Comparison of ENCODE assay signal across 36 cellular contexts in genomic region chr17:6780001-6780400, GRCh38. TPM values are rescaled to one million over a fixed set of nuclear protein-coding genes. Genes with fewer than 3 reads are reported as not detected.
"Had no signal": no experiment of that assay in that cellular context is flagged by ENCODE, and none has a peak within 500 bp of the region (broad histone marks: within the 10 kb centered on the region; RNA-seq: fewer than 3 reads in every experiment).

No MANE protein-coding gene starts in this region.

- H3K4me3 ChIP-seq: adrenal gland, ascending aorta, breast epithelium, coronary artery, dorsolateral prefrontal cortex, gastrocnemius medialis had no signal

- H3K27ac ChIP-seq: adrenal gland, ascending aorta, breast epithelium, coronary artery, dorsolateral prefrontal cortex, foreskin keratinocyte, gastrocnemius medialis, WERI-Rb-1 had no signal

- H3K4me1 ChIP-seq: adrenal gland, ascending aorta, breast epithelium, foreskin keratinocyte, gastrocnemius medialis had no signal

- H3K9me3 Mint-ChIP-seq: dendritic cell treated with granulocyte-macrophage colony-stimulating factor and Interleukin-4, amounts not matched to agents 40 ng/mL and 50 ng/mL, for 4 days had no signal

- H3K27me3 Mint-ChIP-seq: T-helper 17 cell had no signal

- H3K36me3 ChIP-seq: adrenal gland, ascending aorta, breast epithelium, gastrocnemius medialis, WERI-Rb-1 had no signal

- ATAC-seq: activated CD4-positive, CD25-positive, alpha-beta regulatory T cell treated with anti-CD3 and anti-CD28 coated beads, Interleukin-2, amount 50 U/mL, for 24 hours; activated T-cell treated with anti-CD3 and anti-CD28 coated beads, Interleukin-2, amount 50 U/mL, for 4 hours; activated T-helper 17 cell treated with anti-CD3 and anti-CD28 coated beads, Interleukin-2, amount 50 U/mL, for 72 hours; esophagus mucosa; gastrocnemius medialis; T-helper 17 cell had no signal

- H3K27me3 ChIP-seq: adrenal gland, ascending aorta had no signal

- H3K4me1 Mint-ChIP-seq: activated B cell treated with CpG ODN at 0.5 μM for 24 hours; activated T-helper 17 cell treated with anti-CD3 and anti-CD28 coated beads, Interleukin-2, amount 50 U/mL, for 72 hours; brain; endodermal cell; T-helper 17 cell had no signal

- DNase-seq: activated B cell treated with CpG ODN at 0.5 μM for 24 hours; activated CD4-positive, alpha-beta T cell treated with anti-CD3 and anti-CD28 coated beads for 48 hours; activated CD4-positive, alpha-beta T cell treated with anti-CD3 and anti-CD28 coated beads, Interleukin-2, amount 50 U/mL, for 1 hour; activated CD4-positive, alpha-beta T cell treated with anti-CD3 and anti-CD28 coated beads, Interleukin-2, amount 50 U/mL, for 48 hours; activated CD8-positive, alpha-beta memory T cell treated with anti-CD3 and anti-CD28 coated beads for 24 hours; activated CD8-positive, alpha-beta T cell treated with anti-CD3 and anti-CD28 coated beads for 36 hours; activated effector memory CD4-positive, alpha-beta T cell treated with Interleukin-2 at 50 U/mL for 16 hours; activated gamma-delta T cell treated with Interleukin-2 at 50 U/mL for 16 hours; activated naive CD4-positive, alpha-beta T cell treated with Interleukin-2 at 50 U/mL for 16 hours; activated naive CD8-positive, alpha-beta T cell treated with anti-CD3 and anti-CD28 coated beads for 36 hours; activated naive CD8-positive, alpha-beta T cell treated with anti-CD3 and anti-CD28 coated beads, Interleukin-2, amount 50 U/mL, for 24 hours; activated T-cell treated with anti-CD3 and anti-CD28 coated beads, Interleukin-2, amount 50 U/mL, for 4 hours; adrenal gland; dorsolateral prefrontal cortex; effector memory CD4-positive, alpha-beta T cell; endodermal cell; gastrocnemius medialis; T-helper 1 cell; T-helper 17 cell; T1000; WERI-Rb-1 had no signal

- H3K4me3 Mint-ChIP-seq: activated B cell treated with CpG ODN at 0.5 μM for 24 hours; activated CD8-positive, alpha-beta T cell treated with anti-CD3 and anti-CD28 coated beads for 36 hours; activated naive CD4-positive, alpha-beta T cell treated with anti-CD3 and anti-CD28 coated beads, Interleukin-2, amount 50 U/mL, for 24 hours; activated naive CD8-positive, alpha-beta T cell treated with anti-CD3 and anti-CD28 coated beads for 36 hours; activated naive CD8-positive, alpha-beta T cell treated with anti-CD3 and anti-CD28 coated beads, Interleukin-2, amount 50 U/mL, for 24 hours; activated T-cell treated with anti-CD3 and anti-CD28 coated beads, Interleukin-2, amount 50 U/mL, for 4 hours; activated T-helper 17 cell treated with anti-CD3 and anti-CD28 coated beads, Interleukin-2, amount 50 U/mL, for 72 hours; brain; central memory CD8-positive, alpha-beta T cell; dendritic cell treated with granulocyte-macrophage colony-stimulating factor and Interleukin-4, amounts not matched to agents 40 ng/mL and 50 ng/mL, for 4 days; endodermal cell; T-helper 17 cell; T-helper 2 cell treated with Interferon-gamma antibody and Interleukin-4, amounts not matched to agents 5 μg/mL and 100 μg/mL, for 36 hours had no signal

- H3K27ac Mint-ChIP-seq: activated B cell treated with CpG ODN at 0.5 μM for 24 hours; activated CD8-positive, alpha-beta T cell treated with anti-CD3 and anti-CD28 coated beads for 36 hours; activated naive CD8-positive, alpha-beta T cell treated with anti-CD3 and anti-CD28 coated beads for 36 hours; activated naive CD8-positive, alpha-beta T cell treated with anti-CD3 and anti-CD28 coated beads, Interleukin-2, amount 50 U/mL, for 24 hours; activated T-helper 17 cell treated with anti-CD3 and anti-CD28 coated beads, Interleukin-2, amount 50 U/mL, for 72 hours; brain; dendritic cell treated with granulocyte-macrophage colony-stimulating factor and Interleukin-4, amounts not matched to agents 40 ng/mL and 50 ng/mL, for 4 days; endodermal cell; T-helper 17 cell; T-helper 2 cell treated with Interferon-gamma antibody and Interleukin-4, amounts not matched to agents 5 μg/mL and 100 μg/mL, for 36 hours had no signal

- H3K36me3 Mint-ChIP-seq: brain had no signal

RNA-seq across cellular contexts. Expression of gene FBXO39, which starts 4.0 kb away (rescaled TPM):
- total RNA-seq: activated CD8-positive, alpha-beta T cell treated with anti-CD3 and anti-CD28 coated beads for 36 hours; activated naive CD8-positive, alpha-beta T cell treated with anti-CD3 and anti-CD28 coated beads for 36 hours; activated T-cell treated with anti-CD3 and anti-CD28 coated beads, Interleukin-2, amount 50 U/mL, for 4 hours; ascending aorta; cardiac septum; cerebellum; epithelial cell of proximal tubule; gastrocnemius medialis had no signal

RNA-seq across cellular contexts. Expression of gene TEKT1, which starts 51.5 kb away (rescaled TPM):
- total RNA-seq: activated B cell treated with CpG ODN at 0.5 μM for 24 hours; activated CD8-positive, alpha-beta T cell treated with anti-CD3 and anti-CD28 coated beads for 36 hours; activated naive CD8-positive, alpha-beta T cell treated with anti-CD3 and anti-CD28 coated beads for 36 hours; activated T-cell treated with anti-CD3 and anti-CD28 coated beads, Interleukin-2, amount 50 U/mL, for 4 hours; activated T-helper 17 cell treated with anti-CD3 and anti-CD28 coated beads, Interleukin-2, amount 50 U/mL, for 72 hours; ascending aorta; breast epithelium; cardiac septum; endodermal cell; epithelial cell of proximal tubule; esophagus mucosa; foreskin keratinocyte; gastrocnemius medialis had no signal
- polyA plus RNA-seq: foreskin keratinocyte had no signal
